Comparison of ENCODE assay signal across 17 cellular contexts in genomic region chr10:120593693-120594092, GRCh38.
A peak's percentile ranks its signal among the peaks of the same experiment; 100 is the strongest.
DNase-seq lines count a peak whose midpoint lies in the region; ATAC-seq and TF ChIP-seq lines count a peak whose summit lies in the region.
"Had no signal": no experiment of that assay in that cellular context is flagged by ENCODE, and none has a peak within 500 bp of the region (broad histone marks: within the 10 kb centered on the region; RNA-seq: fewer than 3 reads in every experiment).

No MANE protein-coding gene starts in this region.

- TF ChIP-seq EP300 in sigmoid colon (IDR thresholded peaks at IDR 0.05) = no peak

- H3K4me2 ChIP-seq in KMS-11 (no peak overlapping the region; the same call in 1 of the 2 replicates), osteoblast (ENCODE audit: insufficient read depth, low read length) (no peak overlapping the region)
- H3K4me2 ChIP-seq: BLaER1 treated with 17β-estradiol and CSF1 and Interleukin-3, amounts not matched to agents 10 nM and 100 nM had no signal

- H2AFZ ChIP-seq in KMS-11 (ENCODE audit: low read depth) (peak overlapping the region; percentile 36; the same call in 1 of the 2 replicates), osteoblast (ENCODE audit: low read length) (no peak overlapping the region)
- H2AFZ ChIP-seq: GM23248 had no signal

- in situ Hi-C loops in ACHN (cut with HindIII; ENCODE audit: low pct_ligation_motif_present, low pct_unique_long_range_greater_than_20kb, low sequenced_read_pairs) = no loop called here

- H3K9me3 ChIP-seq in osteoblast (ENCODE audit: low read depth, low read length) (no peaks in the 10 kb centered on the region), sigmoid colon (no peaks in the 10 kb centered on the region)

- 95 to 96% methylated on average over 2 of the region's 2 CpGs for WGBS in sigmoid colon, 2 donors

- no peak for TF ChIP-seq CTCF in KMS-11 (conservative IDR thresholded peaks at IDR 0.05; ENCODE audit: low read depth, low read length)
- no peak for TF ChIP-seq CTCF in osteoblast (IDR thresholded peaks at IDR 0.05; ENCODE audit: extremely low read depth, low read depth, low read length)
- no peak for TF ChIP-seq CTCF in sigmoid colon (IDR thresholded peaks at IDR 0.05)

- no peaks in the 10 kb centered on the region for H3K79me2 ChIP-seq in KMS-11 (ENCODE audit: insufficient read depth, low read depth)
- H3K79me2 ChIP-seq in osteoblast (ENCODE audit: insufficient read depth, low read length) = no peaks in the 10 kb centered on the region

- no peak overlapping the region for H3K9ac ChIP-seq in KMS-11
- H3K9ac ChIP-seq: BLaER1 treated with 17β-estradiol and CSF1 and Interleukin-3, amounts not matched to agents 10 nM and 100 nM; GM23248 had no signal

- peak; percentile 3 for DNase-seq in RPMI8226
- DNase-seq in osteoblast (ENCODE audit: insufficient read length, low spot score, missing footprints) = peak; percentile 34
- DNase-seq in sigmoid colon = no peak
- no peak for DNase-seq in ACHN
- DNase-seq: 8988T; Calu3; CD8-positive, alpha-beta T cell; DMS79 treated with DMSO at 0.1 percent for 48 hours; GF-D8; GM23248; HCEC 1CT; HFFc6 had no signal

- H3K4me3 ChIP-seq in KMS-11 (IDR thresholded peaks at IDR 0.05; ENCODE audit: insufficient read depth, low read depth, low read length) (no peak overlapping the region), osteoblast (ENCODE audit: insufficient read depth, low read length) (no peak overlapping the region), sigmoid colon (no peak overlapping the region)
- H3K4me3 ChIP-seq: BLaER1 treated with 17β-estradiol and CSF1 and Interleukin-3, amounts not matched to agents 10 nM and 100 nM; GM23248 had no signal

- intact Hi-C loops in sigmoid colon (cut with DNase I) = no loop called here

- ATAC-seq in GM18867 (IDR thresholded peaks at IDR 0.05; ENCODE audit: unreplicated experiment) = peak; percentile 61
- no peak for ATAC-seq in GM21423 (IDR thresholded peaks at IDR 0.05; ENCODE audit: unreplicated experiment)
- ATAC-seq: CD8-positive, alpha-beta T cell had no signal

- H3K36me3 ChIP-seq in KMS-11 (ENCODE audit: insufficient read depth) (no peaks in the 10 kb centered on the region), osteoblast (ENCODE audit: insufficient read depth, low read length) (no peaks in the 10 kb centered on the region), sigmoid colon (no peaks in the 10 kb centered on the region)
- H3K36me3 ChIP-seq: BLaER1 treated with 17β-estradiol and CSF1 and Interleukin-3, amounts not matched to agents 10 nM and 100 nM had no signal

- TF ChIP-seq POLR2A in sigmoid colon (IDR thresholded peaks at IDR 0.05) = no peak

- peak overlapping the region; percentile 27; the same call in 1 of the 2 replicates for H3K27ac ChIP-seq in KMS-11
- H3K27ac ChIP-seq in osteoblast (ENCODE audit: low read depth, low read length) = no peak overlapping the region
- H3K27ac ChIP-seq in sigmoid colon = no peak overlapping the region
- H3K27ac ChIP-seq: BLaER1 treated with 17β-estradiol and CSF1 and Interleukin-3, amounts not matched to agents 10 nM and 100 nM; GM23248; HL-60 had no signal

- no peaks in the 10 kb centered on the region for H4K20me1 ChIP-seq in KMS-11 (ENCODE audit: insufficient read depth)
- no peaks in the 10 kb centered on the region for H4K20me1 ChIP-seq in osteoblast (ENCODE audit: insufficient read depth, low read length)
- H4K20me1 ChIP-seq: BLaER1 treated with 17β-estradiol and CSF1 and Interleukin-3, amounts not matched to agents 10 nM and 100 nM had no signal

- H3K4me1 ChIP-seq in KMS-11 (ENCODE audit: low read depth, poor library complexity, severe bottlenecking) = peaks cover 4% of the 10 kb centered on the region
- no peaks in the 10 kb centered on the region for H3K4me1 ChIP-seq in osteoblast (ENCODE audit: insufficient read depth, low read length)
- H3K4me1 ChIP-seq in sigmoid colon = no peaks in the 10 kb centered on the region

- H3K27me3 ChIP-seq in KMS-11 (ENCODE audit: insufficient read depth, low read depth) (no peaks in the 10 kb centered on the region), osteoblast (ENCODE audit: insufficient read depth, low read length) (no peaks in the 10 kb centered on the region), sigmoid colon (no peaks in the 10 kb centered on the region)
- H3K27me3 ChIP-seq: BLaER1 treated with 17β-estradiol and CSF1 and Interleukin-3, amounts not matched to agents 10 nM and 100 nM had no signal

Comparison
In these comparisons a context has a peak if more than half of its experiments do, and no peak if none do; other contexts are left out.
1. DNase-seq: peak in RPMI8226 (single experiment) and osteoblast (single experiment); none in sigmoid colon (single experiment) and ACHN (single experiment).